In the genomic region with DNA sequence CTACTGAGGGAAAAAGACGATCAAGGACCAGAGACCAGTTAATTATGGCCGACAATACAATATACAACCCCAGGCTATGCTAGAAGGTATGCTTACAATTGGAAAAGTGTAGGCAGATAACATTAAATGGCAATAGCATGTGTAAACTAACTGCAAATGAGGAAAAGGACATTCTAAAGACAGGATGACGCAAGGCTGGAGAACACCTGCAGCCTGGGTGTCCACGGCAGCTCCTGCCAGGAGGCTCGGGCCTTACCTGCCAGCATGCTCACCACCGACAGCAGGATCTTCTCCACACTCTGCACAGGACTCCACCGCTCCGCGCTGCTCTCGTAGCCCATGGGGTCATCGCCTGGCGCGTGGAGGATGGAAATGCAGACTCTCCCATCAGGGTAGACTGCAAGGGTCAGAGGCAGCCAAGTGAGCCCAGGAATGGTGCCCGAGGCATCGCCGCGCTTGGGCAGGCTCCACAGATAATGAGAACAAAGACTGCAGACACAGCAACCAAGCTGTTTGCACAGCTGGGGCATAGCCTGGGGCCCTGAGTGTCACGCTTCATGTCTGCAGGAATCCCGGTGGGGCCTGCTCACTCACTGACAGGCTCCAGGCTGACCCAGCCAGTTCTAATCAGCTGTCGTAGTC, we compare ENCODE assay signal across 10 cellular contexts. TPM values are rescaled to one million over a fixed set of nuclear protein-coding genes. Genes with fewer than 3 reads are reported as not detected.
DNase-seq lines count a peak whose midpoint lies in the region; TF ChIP-seq lines count a peak whose summit lies in the region.
"Had no signal": no experiment of that assay in that cellular context is flagged by ENCODE, and none has a peak within 500 bp of the region (broad histone marks: within the 10 kb centered on the region; RNA-seq: fewer than 3 reads in every experiment).

No MANE protein-coding gene starts in this region.

- H3K9me3 Mint-ChIP-seq in glutamatergic neuron (ENCODE audit: unreplicated experiment): peaks cover 8% of the 10 kb centered on the region
- H3K9me3 Mint-ChIP-seq: naive thymus-derived CD8-positive, alpha-beta T cell had no signal

- no peaks in the 10 kb centered on the region for H3K9me3 ChIP-seq in thyroid gland
- H3K9me3 ChIP-seq: SJSA1 had no signal

- peaks cover 15 to 16% of the 10 kb centered on the region in 2 donors for H3K36me3 ChIP-seq in thyroid gland

- H3K27me3 Mint-ChIP-seq in glutamatergic neuron (ENCODE audit: unreplicated experiment): peaks cover 14% of the 10 kb centered on the region
- H3K27me3 Mint-ChIP-seq: naive thymus-derived CD8-positive, alpha-beta T cell had no signal

- no peak overlapping the region for H3K4me3 Mint-ChIP-seq in glutamatergic neuron (ENCODE audit: unreplicated experiment)
- H3K4me3 Mint-ChIP-seq: naive thymus-derived CD8-positive, alpha-beta T cell had no signal

- WGBS in thyroid gland, 2 donors: 29 to 50% methylated on average over 20 of the region's 20 CpGs

- TF ChIP-seq POLR2A in thyroid gland (IDR thresholded peaks at IDR 0.05): peak in 1 of 2 donors; percentile 7

- H3K4me1 Mint-ChIP-seq in glutamatergic neuron (ENCODE audit: low read depth, unreplicated experiment): peaks cover 54% of the 10 kb centered on the region

- H3K27ac Mint-ChIP-seq in glutamatergic neuron (ENCODE audit: unreplicated experiment): peak overlapping the region; percentile 97

- TF ChIP-seq CTCF in glutamatergic neuron (IDR thresholded peaks at IDR 0.05; ENCODE audit: partially characterized antibody, unreplicated experiment) (no peak), thyroid gland (IDR thresholded peaks at IDR 0.05) (peak in 1 of 6 experiments; percentile 8)

- H3K27ac ChIP-seq in thyroid gland: no peak overlapping the region
- H3K27ac ChIP-seq: SJSA1 had no signal

- intact Hi-C loops in thyroid gland (cut with DNase I): no loop called here

- H3K27me3 ChIP-seq in thyroid gland: no peaks in the 10 kb centered on the region
- H3K27me3 ChIP-seq: SJSA1 had no signal

- peaks cover 4% of the 10 kb centered on the region for H3K36me3 Mint-ChIP-seq in glutamatergic neuron (ENCODE audit: unreplicated experiment)

- H3K4me1 ChIP-seq in thyroid gland: peaks cover 9 to 17% of the 10 kb centered on the region in 2 donors
- H3K4me1 ChIP-seq: SJSA1 had no signal

- peak; percentile 85 for DNase-seq in NCI-H1092 treated with DMSO at 0.1 percent for 48 hours (lab: John Stamatoyannopoulos, UW)
- peak; percentile 93 for DNase-seq in NCI-H526 treated with DMSO at 0.1 percent for 48 hours (lab: John Stamatoyannopoulos, UW)
- peak; percentile 92 for DNase-seq in glutamatergic neuron
- DNase-seq in thyroid gland: peak; percentile 90 to 92
- no peak for DNase-seq in H4 (ENCODE audit: low spot score)
- DNase-seq in HuH-7 (ENCODE audit: low spot score): no peak
- no peak for DNase-seq in NAMALWA (ENCODE audit: low spot score)
- DNase-seq: activated CD4-positive, CD25-positive, alpha-beta regulatory T cell treated with anti-CD3 and anti-CD28 coated beads, Interleukin-2, amount 50 U/mL, for 72 hours; naive thymus-derived CD8-positive, alpha-beta T cell had no signal

- H3K4me3 ChIP-seq in thyroid gland (replicated peaks in 1 of 3): no peak overlapping the region
- H3K4me3 ChIP-seq: SJSA1 had no signal

RNA-seq across cellular contexts. Expression of gene UBE2G2, which starts 28.2 kb away (rescaled TPM):
- total RNA-seq in glutamatergic neuron (ENCODE audit: unreplicated experiment) (77.7 TPM), thyroid gland (100 to 1,000 TPM in 1 of 4 donors, 10 to 100 TPM in 3; 90.4 to 127 (median 95.3) TPM)
- total RNA-seq in H4 (2014; rRNA removed; shearing (Covaris generic)): 55.6 and 68.9 TPM in 2 replicates

RNA-seq across cellular contexts. Expression of gene SUMO3, which starts 44.5 kb away (rescaled TPM):
- 63.5 TPM for total RNA-seq in glutamatergic neuron (ENCODE audit: unreplicated experiment)
- 100 to 1,000 TPM in 1 of 4 donors, 10 to 100 TPM in 3; 65.7 to 127 (median 87.8) TPM for total RNA-seq in thyroid gland
- 155 and 177 TPM in 2 replicates for total RNA-seq in H4 (2014; rRNA removed; shearing (Covaris generic))

Comparison
In these comparisons a context has a peak if more than half of its experiments do, and no peak if none do; other contexts are left out.
1. DNase-seq: peak in NCI-H1092 treated with DMSO at 0.1 percent for 48 hours (single experiment), NCI-H526 treated with DMSO at 0.1 percent for 48 hours (single experiment), glutamatergic neuron (single experiment) and thyroid gland (2 of 2); none in H4 (single experiment), HuH-7 (single experiment) and NAMALWA (single experiment).